8 cellular contexts compared by ENCODE assay signal in genomic region chr1:34792868-34793727, GRCh38. TPM values are rescaled to one million over a fixed set of nuclear protein-coding genes. Genes with fewer than 3 reads are reported as not detected.
A peak's percentile ranks its signal among the peaks of the same experiment; 100 is the strongest.
DNase-seq lines count a peak whose midpoint lies in the region; ATAC-seq and TF ChIP-seq lines count a peak whose summit lies in the region.

Gene GJA4 (plus strand): TSS chr1:34792999. CDS start chr1:34794214, 1,215 bp downstream.

- intact Hi-C loops in activated CD4-positive, alpha-beta T cell treated with anti-CD3 and anti-CD28 coated beads, Interleukin-2, amount 10 ng/mL, durations not matched to agents 24 days and 14 days (cut with micrococcal nuclease), result no loop called here
- intact Hi-C loops in esophagus muscularis mucosa (cut with DNase I), result no loop called here

- peaks cover 0 to 6% (median 0%) of the 10 kb centered on the region in 4 donors for H3K9me3 ChIP-seq in esophagus muscularis mucosa
- H3K9me3 ChIP-seq in mucosa of stomach (ENCODE audit: control insufficient read depth, low read length), result no peaks in the 10 kb centered on the region
- peaks cover 2% of the 10 kb centered on the region for H3K9me3 ChIP-seq in thymus (ENCODE audit: control insufficient read depth)

- peak within 1 kb of the TSS; percentile 26 for H3K9ac ChIP-seq in mucosa of stomach (ENCODE audit: low read length)

- H3K4me3 ChIP-seq in esophagus muscularis mucosa (peak within 1 kb of the TSS; percentile 44 to 57 (median 47)), mucosa of stomach (ENCODE audit: low read length) (no peak within 1 kb of the TSS), thymus (ENCODE audit: low read length) (peak within 1 kb of the TSS; percentile 27)

- TF ChIP-seq POLR2A in esophagus muscularis mucosa (IDR thresholded peaks at IDR 0.05; ENCODE audit: low read depth), result no peak

- no peaks in the 10 kb centered on the region for H3K9me3 Mint-ChIP-seq in activated CD4-positive, alpha-beta T cell treated with anti-CD3 and anti-CD28 coated beads, Interleukin-2, amount 10 ng/mL, durations not matched to agents 24 days and 14 days

- no peak for ATAC-seq in GM18868 (IDR thresholded peaks at IDR 0.05; ENCODE audit: unreplicated experiment)

- H3K36me3 ChIP-seq in esophagus muscularis mucosa (peaks cover 0 to 40% (median 26%) of the 10 kb centered on the region in 4 donors), mucosa of stomach (ENCODE audit: control insufficient read depth, insufficient read depth, low read length) (no peaks in the 10 kb centered on the region), thymus (ENCODE audit: control insufficient read depth, insufficient read depth) (no peaks in the 10 kb centered on the region)

- H3K36me3 Mint-ChIP-seq in activated CD4-positive, alpha-beta T cell treated with anti-CD3 and anti-CD28 coated beads, Interleukin-2, amount 10 ng/mL, durations not matched to agents 24 days and 14 days (ENCODE audit: low read depth), result no peaks in the 10 kb centered on the region

- peak within 1 kb of the TSS; percentile 50 for H3K4me3 Mint-ChIP-seq in activated CD4-positive, alpha-beta T cell treated with anti-CD3 and anti-CD28 coated beads, Interleukin-2, amount 10 ng/mL, durations not matched to agents 24 days and 14 days

- WGBS in esophagus muscularis mucosa, result 18% methylated on average over 23 of the region's 45 CpGs
- 15% methylated on average over 45 of the region's 45 CpGs for WGBS in thymus

- H3K27me3 Mint-ChIP-seq in activated CD4-positive, alpha-beta T cell treated with anti-CD3 and anti-CD28 coated beads, Interleukin-2, amount 10 ng/mL, durations not matched to agents 24 days and 14 days, result peaks cover 9% of the 10 kb centered on the region

- peak within 1 kb of the TSS; percentile 11 for H3K27ac Mint-ChIP-seq in activated CD4-positive, alpha-beta T cell treated with anti-CD3 and anti-CD28 coated beads, Interleukin-2, amount 10 ng/mL, durations not matched to agents 24 days and 14 days

- H3K27ac ChIP-seq in esophagus muscularis mucosa (replicated peaks in 1 of 4) (peak within 1 kb of the TSS; percentile 47 to 61 (median 52)), thymus (ENCODE audit: low read depth) (peak within 1 kb of the TSS; percentile 11)

- no peak for TF ChIP-seq CTCF in esophagus muscularis mucosa (IDR thresholded peaks at IDR 0.05)

- DNase-seq in activated CD4-positive, alpha-beta T cell treated with anti-CD3 and anti-CD28 coated beads, Interleukin-2, amount 10 ng/mL, durations not matched to agents 24 days and 14 days, result no peak
- DNase-seq in activated CD4-positive, alpha-beta T cell treated with anti-CD3 and anti-CD28 coated beads for 4 hours, result no peak
- DNase-seq in esophagus muscularis mucosa (ENCODE audit: extremely low spot score) (no peak), foreskin melanocyte (no peak), DMS 273 (lab: John Stamatoyannopoulos, UW; ENCODE audit: unreplicated experiment) (no peak)

- H3K4me1 ChIP-seq in esophagus muscularis mucosa (peaks cover 4 to 13% (median 10%) of the 10 kb centered on the region in 4 donors), mucosa of stomach (ENCODE audit: control insufficient read depth, insufficient read depth, low read length) (no peaks in the 10 kb centered on the region), thymus (ENCODE audit: control insufficient read depth, insufficient read depth, low read length) (no peaks in the 10 kb centered on the region)

- H3K27me3 ChIP-seq in esophagus muscularis mucosa (peaks cover 0 to 47% (median 4%) of the 10 kb centered on the region in 4 donors), mucosa of stomach (ENCODE audit: control insufficient read depth, insufficient read depth, low read length) (peaks cover 28% of the 10 kb centered on the region), thymus (ENCODE audit: control insufficient read depth, insufficient read depth) (peaks cover 13% of the 10 kb centered on the region)

- peaks cover 17% of the 10 kb centered on the region for H3K4me1 Mint-ChIP-seq in activated CD4-positive, alpha-beta T cell treated with anti-CD3 and anti-CD28 coated beads, Interleukin-2, amount 10 ng/mL, durations not matched to agents 24 days and 14 days

- no peak for TF ChIP-seq EP300 in esophagus muscularis mucosa (IDR thresholded peaks at IDR 0.05)

RNA-seq across cellular contexts. Expression of gene GJA4, which starts in this region (rescaled TPM):
- total RNA-seq in activated CD4-positive, alpha-beta T cell treated with anti-CD3 and anti-CD28 coated beads, Interleukin-2, amount 10 ng/mL, durations not matched to agents 24 days and 14 days, result not detected in 2 replicates
- 10 to 100 TPM in 3 of 4 donors, 1 to 10 TPM in 1; 5.8 to 41.0 (median 28.0) TPM for total RNA-seq in esophagus muscularis mucosa
- polyA plus RNA-seq in thymus, result 10.0 TPM
